8 cellular contexts compared by ENCODE assay signal in the genomic region with DNA sequence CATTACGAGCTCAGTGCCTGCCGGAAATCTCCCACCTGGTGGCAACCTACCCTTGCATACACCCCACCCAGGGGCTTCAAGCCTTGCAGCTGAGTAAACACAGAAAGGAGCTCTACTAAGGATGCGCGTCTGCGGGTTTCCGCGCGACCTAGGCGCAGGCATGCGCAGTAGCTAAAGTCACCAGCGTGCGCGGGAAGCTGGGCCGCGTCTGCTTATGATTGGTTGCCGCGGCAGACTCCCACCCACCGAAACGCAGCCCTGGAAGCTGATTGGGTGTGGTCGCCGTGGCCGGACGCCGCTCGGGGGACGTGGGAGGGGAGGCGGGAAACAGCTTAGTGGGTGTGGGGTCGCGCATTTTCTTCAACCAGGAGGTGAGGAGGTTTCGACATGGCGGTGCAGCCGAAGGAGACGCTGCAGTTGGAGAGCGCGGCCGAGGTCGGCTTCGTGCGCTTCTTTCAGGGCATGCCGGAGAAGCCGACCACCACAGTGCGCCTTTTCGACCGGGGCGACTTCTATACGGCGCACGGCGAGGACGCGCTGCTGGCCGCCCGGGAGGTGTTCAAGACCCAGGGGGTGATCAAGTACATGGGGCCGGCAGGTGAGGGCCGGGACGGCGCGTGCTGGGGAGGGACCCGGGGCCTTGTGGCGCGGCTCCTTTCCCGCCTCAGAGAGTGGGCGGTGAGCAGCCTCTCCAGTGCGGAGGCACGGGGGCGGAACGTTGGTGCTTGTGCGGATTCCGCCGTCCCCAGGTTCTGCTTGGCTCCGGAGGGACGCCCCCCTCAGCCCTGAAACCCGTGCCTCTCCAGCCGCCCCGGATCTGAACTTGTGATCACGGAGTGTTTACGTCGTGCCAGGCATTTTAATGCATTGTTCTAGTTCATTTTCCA. TPM values are rescaled to one million over a fixed set of nuclear protein-coding genes. Genes with fewer than 3 reads are reported as not detected.
DNase-seq lines count a peak whose midpoint lies in the region; ATAC-seq and TF ChIP-seq lines count a peak whose summit lies in the region.

Gene MSH2 (plus strand): TSS at position 352 of the 887 bp plus-strand sequence. CDS start 36 bp downstream, at position 388.

- peaks cover 17% of the 10 kb centered on the region for H3K36me3 Mint-ChIP-seq in CD4-positive, CD25-positive, alpha-beta regulatory T cell

- H3K4me3 Mint-ChIP-seq in CD4-positive, CD25-positive, alpha-beta regulatory T cell, result peak within 1 kb of the TSS; percentile 97 to 100 (median 98)

- H3K27me3 Mint-ChIP-seq in CD4-positive, CD25-positive, alpha-beta regulatory T cell, result no peaks in the 10 kb centered on the region

- H3K36me3 ChIP-seq in CD4-positive, CD25-positive, alpha-beta regulatory T cell (ENCODE audit: control insufficient read depth, insufficient read depth, low read length), result no peaks in the 10 kb centered on the region
- no peaks in the 10 kb centered on the region for H3K36me3 ChIP-seq in liver (ENCODE audit: control insufficient read depth in 4 of 4, insufficient read depth in 3 of 4, low read depth in 1 of 4, low read length in 3 of 4)

- TF ChIP-seq CTCF in liver (IDR thresholded peaks at IDR 0.05; ENCODE audit: low read depth, low read length, missing input control), result no peak

- TF ChIP-seq RAD21 in liver (IDR thresholded peaks at IDR 0.05), result no peak

- no peaks in the 10 kb centered on the region for H3K27me3 ChIP-seq in CD4-positive, CD25-positive, alpha-beta regulatory T cell (ENCODE audit: control insufficient read depth, insufficient read depth, low read length)
- H3K27me3 ChIP-seq in liver (ENCODE audit: control insufficient read depth in 4 of 4, insufficient read depth in 4 of 4, low read length in 3 of 4), result no peaks in the 10 kb centered on the region

- H3K9me3 Mint-ChIP-seq in CD4-positive, CD25-positive, alpha-beta regulatory T cell, result peaks cover 0 to 4% (median 0%) of the 10 kb centered on the region in 7 donors

- ATAC-seq in CD4-positive, CD25-positive, alpha-beta regulatory T cell (ENCODE audit: low read depth in 2 of 2), result peak; percentile 91 to 92
- ATAC-seq in GM19452 (IDR thresholded peaks at IDR 0.05; ENCODE audit: unreplicated experiment), result peak; percentile 96
- peak; percentile 76 for ATAC-seq in HG03575 (IDR thresholded peaks at IDR 0.05; ENCODE audit: extremely low read depth, insufficient number of reproducible peaks, low FRiP score, unreplicated experiment)

- H3K27ac ChIP-seq in CD4-positive, CD25-positive, alpha-beta regulatory T cell (ENCODE audit: insufficient read depth, low read length, poor library complexity, severe bottlenecking), result peak within 1 kb of the TSS; percentile 73
- peak within 1 kb of the TSS; percentile 3 to 51 for H3K27ac ChIP-seq in liver (ENCODE audit: low read depth in 1 of 2, low read length in 2 of 2)

- peak; percentile 88 to 97 (median 92) for DNase-seq in CD4-positive, CD25-positive, alpha-beta regulatory T cell
- DNase-seq in NCI-H82 treated with DMSO at 0.1 percent for 48 hours (lab: John Stamatoyannopoulos, UW; ENCODE audit: unreplicated experiment) (peak; percentile 95), dermis microvascular lymphatic vessel endothelial cell (ENCODE audit: low read depth in 2 of 2) (peak; percentile 80 to 96)
- peak; percentile 93 to 95 for DNase-seq in activated CD4-positive, alpha-beta T cell treated with anti-CD3 and anti-CD28 coated beads, Interleukin-2, amount 50 U/mL, for 48 hours
- DNase-seq in stimulated activated CD4-positive, alpha-beta T cell treated with anti-CD3 and anti-CD28 coated beads, Interleukin-4, amount 100 ng/mL, for 1 hour, result peak; percentile 90

- H3K9ac ChIP-seq in liver (ENCODE audit: low read depth in 1 of 2, low read length in 2 of 2), result peak within 1 kb of the TSS; percentile 36 to 38

- H3K4me3 ChIP-seq in CD4-positive, CD25-positive, alpha-beta regulatory T cell (ENCODE audit: low read depth, low read length), result peak within 1 kb of the TSS; percentile 91
- H3K4me3 ChIP-seq in liver (ENCODE audit: low read depth in 1 of 3, low read length in 3 of 3), result peak within 1 kb of the TSS; percentile 78 to 91 (median 83)

- under 1% methylated on average over 78 of the region's 78 CpGs for WGBS in liver

- H3K9me3 ChIP-seq in CD4-positive, CD25-positive, alpha-beta regulatory T cell (ENCODE audit: control insufficient read depth in 2 of 2, low read length in 2 of 2), result no peaks in the 10 kb centered on the region
- H3K9me3 ChIP-seq in liver (ENCODE audit: control insufficient read depth in 4 of 4, low read length in 3 of 4), result no peaks in the 10 kb centered on the region

- peaks cover 17 to 50% (median 37%) of the 10 kb centered on the region in 4 donors for H3K4me1 Mint-ChIP-seq in CD4-positive, CD25-positive, alpha-beta regulatory T cell

- H3K27ac Mint-ChIP-seq in CD4-positive, CD25-positive, alpha-beta regulatory T cell, result peak within 1 kb of the TSS; percentile 92 to 98 (median 94)

- H3K4me1 ChIP-seq in CD4-positive, CD25-positive, alpha-beta regulatory T cell (ENCODE audit: control insufficient read depth, insufficient read depth, low read length, poor library complexity, severe bottlenecking), result peaks cover 21% of the 10 kb centered on the region
- H3K4me1 ChIP-seq in liver (ENCODE audit: control insufficient read depth in 4 of 4, insufficient read depth in 4 of 4, low read length in 3 of 4), result peaks cover 2 to 18% (median 13%) of the 10 kb centered on the region in 4 donors

TF ChIP-seq in liver, 16 proteins besides CTCF, POLR2A, EP300 and RAD21:
- peak; percentile 53 for TF ChIP-seq MAX (IDR thresholded peaks at IDR 0.05)
- peak; percentile 52 for TF ChIP-seq FOXA2 (IDR thresholded peaks at IDR 0.05)
- no peak for TF ChIP-seq FOXA1 (IDR thresholded peaks at IDR 0.05)
- TF ChIP-seq HNF4G (IDR thresholded peaks at IDR 0.05), result no peak
- peak; percentile 70 for TF ChIP-seq SP1 (IDR thresholded peaks at IDR 0.05)
- peak; percentile 38 for TF ChIP-seq YY1 (IDR thresholded peaks at IDR 0.05)
- peak in 1 of 2 donors; percentile 4 for TF ChIP-seq EGR1 (IDR thresholded peaks at IDR 0.05; ENCODE audit: low read depth in 2 of 2)
- no peak for TF ChIP-seq ATF3 (IDR thresholded peaks at IDR 0.05)
- TF ChIP-seq, protein P1, sequence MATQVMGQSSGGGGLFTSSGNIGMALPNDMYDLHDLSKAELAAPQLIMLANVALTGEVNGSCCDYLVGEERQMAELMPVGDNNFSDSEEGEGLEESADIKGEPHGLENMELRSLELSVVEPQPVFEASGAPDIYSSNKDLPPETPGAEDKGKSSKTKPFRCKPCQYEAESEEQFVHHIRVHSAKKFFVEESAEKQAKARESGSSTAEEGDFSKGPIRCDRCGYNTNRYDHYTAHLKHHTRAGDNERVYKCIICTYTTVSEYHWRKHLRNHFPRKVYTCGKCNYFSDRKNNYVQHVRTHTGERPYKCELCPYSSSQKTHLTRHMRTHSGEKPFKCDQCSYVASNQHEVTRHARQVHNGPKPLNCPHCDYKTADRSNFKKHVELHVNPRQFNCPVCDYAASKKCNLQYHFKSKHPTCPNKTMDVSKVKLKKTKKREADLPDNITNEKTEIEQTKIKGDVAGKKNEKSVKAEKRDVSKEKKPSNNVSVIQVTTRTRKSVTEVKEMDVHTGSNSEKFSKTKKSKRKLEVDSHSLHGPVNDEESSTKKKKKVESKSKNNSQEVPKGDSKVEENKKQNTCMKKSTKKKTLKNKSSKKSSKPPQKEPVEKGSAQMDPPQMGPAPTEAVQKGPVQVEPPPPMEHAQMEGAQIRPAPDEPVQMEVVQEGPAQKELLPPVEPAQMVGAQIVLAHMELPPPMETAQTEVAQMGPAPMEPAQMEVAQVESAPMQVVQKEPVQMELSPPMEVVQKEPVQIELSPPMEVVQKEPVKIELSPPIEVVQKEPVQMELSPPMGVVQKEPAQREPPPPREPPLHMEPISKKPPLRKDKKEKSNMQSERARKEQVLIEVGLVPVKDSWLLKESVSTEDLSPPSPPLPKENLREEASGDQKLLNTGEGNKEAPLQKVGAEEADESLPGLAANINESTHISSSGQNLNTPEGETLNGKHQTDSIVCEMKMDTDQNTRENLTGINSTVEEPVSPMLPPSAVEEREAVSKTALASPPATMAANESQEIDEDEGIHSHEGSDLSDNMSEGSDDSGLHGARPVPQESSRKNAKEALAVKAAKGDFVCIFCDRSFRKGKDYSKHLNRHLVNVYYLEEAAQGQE (IDR thresholded peaks at IDR 0.05), result no peak
- TF ChIP-seq JUND (IDR thresholded peaks at IDR 0.05), result no peak
- TF ChIP-seq GABPA (IDR thresholded peaks at IDR 0.05 in 1 of 2, conservative IDR thresholded peaks at IDR 0.05 in 1 of 2), result peak in 1 of 2 donors; percentile 82

RNA-seq across cellular contexts. Expression of gene MSH2, which starts in this region (rescaled TPM):
- 12.9 TPM for total RNA-seq in CD4-positive, CD25-positive, alpha-beta regulatory T cell
- polyA plus RNA-seq in CD4-positive, CD25-positive, alpha-beta regulatory T cell, result 10 to 100 TPM; 28.2 to 29.9 (median 29.1) TPM
- total RNA-seq in dermis microvascular lymphatic vessel endothelial cell (22.6 and 31.1 TPM in 2 replicates), liver (10 to 100 TPM in 1 of 2 donors, 1 to 10 TPM in 1; 4.7 to 33.3 TPM)
- 1 to 10 TPM; 1.6 to 2.9 TPM for polyA plus RNA-seq in liver

Comparison
In these comparisons a context has a peak if more than half of its experiments do, and no peak if none do; other contexts are left out.
1. Peak in every context shown above with its lines: DNase-seq, ATAC-seq, H3K4me3 ChIP-seq and H3K27ac ChIP-seq.
2. RNA of gene MSH2 (polyA plus RNA-seq): 28.2 to 29.9 TPM in CD4-positive, CD25-positive, alpha-beta regulatory T cell; 1.6 to 2.9 TPM in liver; every median in the first group is over 4 times any median in the second.